In genomic region chrX:132480581-132481203, GRCh38 we compare ENCODE assay signal across 8 cellular contexts. TPM values are rescaled to one million over a fixed set of nuclear protein-coding genes. Genes with fewer than 3 reads are reported as not detected.
DNase-seq lines count a peak whose midpoint lies in the region; ATAC-seq, FAIRE-seq and TF ChIP-seq lines count a peak whose summit lies in the region.

No MANE protein-coding gene starts in this region.

- H3K27me3 Mint-ChIP-seq in activated B cell treated with CpG ODN at 0.5 μM for 24 hours (no peaks in the 10 kb centered on the region), endothelial cell (ENCODE audit: unreplicated experiment) (no peaks in the 10 kb centered on the region), nephron progenitor cell (ENCODE audit: low read depth, poor library complexity) (peaks cover 48% of the 10 kb centered on the region)

- H3K27me3 ChIP-seq in heart left ventricle (peaks cover 0 to 12% (median 0%) of the 10 kb centered on the region in 9 donors), right atrium auricular region (no peaks in the 10 kb centered on the region)

- H3K27ac Mint-ChIP-seq in activated B cell treated with CpG ODN at 0.5 μM for 24 hours, result peak overlapping the region; percentile 98
- H3K27ac Mint-ChIP-seq in endothelial cell (ENCODE audit: unreplicated experiment), result peak overlapping the region; percentile 90
- H3K27ac Mint-ChIP-seq in nephron progenitor cell, result peak overlapping the region; percentile 95

- peak overlapping the region in 9 of 12 donors; percentile 6 to 72 (median 50) for H3K27ac ChIP-seq in heart left ventricle
- H3K27ac ChIP-seq in right atrium auricular region, result peak overlapping the region in 1 of 2 donors; percentile 44

- no peaks in the 10 kb centered on the region for H3K9me3 Mint-ChIP-seq in activated B cell treated with CpG ODN at 0.5 μM for 24 hours
- no peaks in the 10 kb centered on the region for H3K9me3 Mint-ChIP-seq in endothelial cell (ENCODE audit: unreplicated experiment)
- no peaks in the 10 kb centered on the region for H3K9me3 Mint-ChIP-seq in nephron progenitor cell

- H3K4me1 Mint-ChIP-seq in activated B cell treated with CpG ODN at 0.5 μM for 24 hours (peaks cover 82% of the 10 kb centered on the region), endothelial cell (ENCODE audit: unreplicated experiment) (peaks cover 14% of the 10 kb centered on the region), nephron progenitor cell (peaks cover 82% of the 10 kb centered on the region)

- TF ChIP-seq CTCF in heart left ventricle (IDR thresholded peaks at IDR 0.05), result no peak
- no peak for TF ChIP-seq CTCF in right atrium auricular region (IDR thresholded peaks at IDR 0.05)
- no peak for TF ChIP-seq CTCF in activated B cell treated with CpG ODN at 0.5 μM for 24 hours (IDR thresholded peaks at IDR 0.05)
- TF ChIP-seq CTCF in endothelial cell (IDR thresholded peaks at IDR 0.05; ENCODE audit: unreplicated experiment), result no peak
- TF ChIP-seq CTCF in nephron progenitor cell (IDR thresholded peaks at IDR 0.05), result no peak

- H3K4me3 Mint-ChIP-seq in activated B cell treated with CpG ODN at 0.5 μM for 24 hours (peak overlapping the region; percentile 87), endothelial cell (ENCODE audit: unreplicated experiment) (no peak overlapping the region), nephron progenitor cell (peak overlapping the region; percentile 55)

- FAIRE-seq in RCC 7860 (lab: Jason Lieb, UNC), result no peak

- H3K9me3 ChIP-seq in heart left ventricle (no peaks in the 10 kb centered on the region), right atrium auricular region (no peaks in the 10 kb centered on the region)

- H3K36me3 ChIP-seq in heart left ventricle, result no peaks in the 10 kb centered on the region
- H3K36me3 ChIP-seq in right atrium auricular region, result no peaks in the 10 kb centered on the region

- ATAC-seq in heart left ventricle (peak in 2 of 4 donors; percentile 63 to 70), HG02678 (IDR thresholded peaks at IDR 0.05; ENCODE audit: unreplicated experiment) (peak; percentile 83), activated B cell treated with CpG ODN at 0.5 μM for 24 hours (ENCODE audit: low read depth) (peak; percentile 86)

- POLR2A ChIA-PET in activated B cell treated with CpG ODN at 0.5 μM for 24 hours (lab: Charles Lee), result interaction anchor here (0.6 to 3.1 kb wide), 6 partner anchors 9 to 658 kb away, joined by 3 to 53 read pairs (median 3); partner anchors contain the start of gene MBNL3

- intact Hi-C loops in heart left ventricle (cut with DNase I) (loop anchor here in 1 of 10 donors (10.0 kb wide), 1 partner anchor 186 kb away; no protein-coding TSS in a partner anchor), activated B cell treated with CpG ODN at 0.5 μM for 24 hours (cut with micrococcal nuclease) (loop anchor here (1.0 to 10.0 kb wide), 3 partner anchors 9 to 666 kb away; partner anchors contain the start of gene MBNL3)

- CTCF ChIA-PET in activated B cell treated with CpG ODN at 0.5 μM for 24 hours (lab: Charles Lee), result interaction anchor here (2.4 kb wide), 1 partner anchor 10 kb away, joined by 16 read pairs; the partner anchor contains the start of gene MBNL3

- no peak for TF ChIP-seq POLR2A in heart left ventricle (IDR thresholded peaks at IDR 0.05)

- H3K36me3 Mint-ChIP-seq in activated B cell treated with CpG ODN at 0.5 μM for 24 hours (ENCODE audit: low read depth), result no peaks in the 10 kb centered on the region
- H3K36me3 Mint-ChIP-seq in endothelial cell (ENCODE audit: low read depth, unreplicated experiment), result no peaks in the 10 kb centered on the region
- no peaks in the 10 kb centered on the region for H3K36me3 Mint-ChIP-seq in nephron progenitor cell (ENCODE audit: low read depth)

- DNase-seq in heart left ventricle, result peak in 2 of 5 donors; percentile 27 to 28
- no peak for DNase-seq in right atrium auricular region (ENCODE audit: low spot score)
- DNase-seq in NCI-H1092 treated with DMSO at 0.1 percent for 48 hours (lab: John Stamatoyannopoulos, UW), result peak; percentile 82
- DNase-seq in activated B cell treated with CpG ODN at 0.5 μM for 24 hours, result peak; percentile 15
- no peak for DNase-seq in endothelial cell (ENCODE audit: low spot score)
- peak; percentile 17 for DNase-seq in nephron progenitor cell
- no peak for DNase-seq in RCC 7860 (ENCODE audit: low spot score)

- WGBS in heart left ventricle, 4 donors, result 23 to 33% (median 31%) methylated on average over 6 of the region's 6 CpGs

- H3K4me1 ChIP-seq in heart left ventricle (peaks cover 0 to 24% (median 0%) of the 10 kb centered on the region in 12 donors), right atrium auricular region (no peaks in the 10 kb centered on the region)

- peak overlapping the region in 10 of 12 donors; percentile 12 to 49 (median 36) for H3K4me3 ChIP-seq in heart left ventricle
- peak overlapping the region in 1 of 2 donors; percentile 28 for H3K4me3 ChIP-seq in right atrium auricular region

RNA-seq across cellular contexts. Expression of gene MBNL3, which starts 8.1 kb away (rescaled TPM):
- 10 to 100 TPM in 5 of 9 donors, 1 to 10 TPM in 4; 4.6 to 21.9 (median 10.4) TPM for total RNA-seq in heart left ventricle
- polyA plus RNA-seq in heart left ventricle, result 1 to 10 TPM in 1 of 2 donors, under 1 TPM in 1; 0.71 to 4.4 TPM
- 100 to 1,000 TPM in 1 of 2 donors, 10 to 100 TPM in 1; 98.8 to 140 TPM for total RNA-seq in right atrium auricular region
- 41.0 and 47.0 TPM in 2 replicates for total RNA-seq in activated B cell treated with CpG ODN at 0.5 μM for 24 hours
- 10.4 TPM for total RNA-seq in endothelial cell (ENCODE audit: unreplicated experiment)

Comparison
In these comparisons a context has a peak if more than half of its experiments do, and no peak if none do; other contexts are left out.
1. DNase-seq: peak in NCI-H1092 treated with DMSO at 0.1 percent for 48 hours (single experiment), activated B cell treated with CpG ODN at 0.5 μM for 24 hours (single experiment) and nephron progenitor cell (single experiment); none in right atrium auricular region (single experiment), endothelial cell (single experiment) and RCC 7860 (single experiment).
2. Peak in every context shown above with its lines, with median percentiles within 50 percentile points of each other: H3K27ac Mint-ChIP-seq.